10 cellular contexts compared by ENCODE assay signal in the genomic region with DNA sequence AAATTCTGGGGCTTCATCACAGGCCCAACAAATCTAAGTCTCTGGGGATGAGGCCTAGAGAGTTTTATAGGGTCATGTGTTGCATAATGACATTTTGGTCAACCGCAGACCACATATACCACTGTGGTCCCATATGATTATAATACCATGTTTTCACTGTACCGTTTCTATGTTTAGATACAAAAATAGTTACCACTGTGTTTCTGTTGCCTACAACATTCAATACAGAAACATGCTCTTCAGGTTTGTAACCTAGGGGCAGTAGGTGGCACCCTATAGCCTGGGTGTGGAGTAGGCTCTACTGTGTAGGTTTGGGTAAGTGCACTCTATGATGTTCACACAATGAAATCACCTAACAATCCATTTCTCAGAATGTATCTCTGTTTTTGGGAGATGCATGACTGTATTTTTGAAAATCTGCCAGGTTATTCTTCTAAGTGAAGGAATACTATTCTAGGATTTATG.
DNase-seq lines count a peak whose midpoint lies in the region; ATAC-seq and TF ChIP-seq lines count a peak whose summit lies in the region.
"Had no signal": no experiment of that assay in that cellular context is flagged by ENCODE, and none has a peak within 500 bp of the region (broad histone marks: within the 10 kb centered on the region; RNA-seq: fewer than 3 reads in every experiment).

No MANE protein-coding gene starts in this region.

- DNase-seq in NCI-H2171 treated with DMSO at 0.1 percent for 48 hours (lab: John Stamatoyannopoulos, UW) (peak; percentile 26), NCI-H2171 (lab: John Stamatoyannopoulos, UW) (no peak), WTC11 (ENCODE audit: low spot score) (no peak), myocyte (ENCODE audit: low read depth) (peak; percentile 26), NCI-H1105 treated with DMSO at 0.1 percent for 48 hours (lab: John Stamatoyannopoulos, UW) (no peak), NCI-H1436 (lab: John Stamatoyannopoulos, UW) (no peak)
- DNase-seq: activated naive CD8-positive, alpha-beta T cell treated with anti-CD3 and anti-CD28 coated beads, Interleukin-2, amount 10 ng/mL, durations not matched to agents 7 days and 5 days; SW 1271 had no signal

- no peaks in the 10 kb centered on the region for H3K36me3 Mint-ChIP-seq in WTC11
- H3K36me3 Mint-ChIP-seq: activated naive CD8-positive, alpha-beta T cell treated with anti-CD3 and anti-CD28 coated beads, Interleukin-2, amount 10 ng/mL, durations not matched to agents 7 days and 5 days had no signal

- H3K4me3 Mint-ChIP-seq in WTC11 = no peak overlapping the region
- H3K4me3 Mint-ChIP-seq: activated naive CD8-positive, alpha-beta T cell treated with anti-CD3 and anti-CD28 coated beads, Interleukin-2, amount 10 ng/mL, durations not matched to agents 7 days and 5 days had no signal

- ATAC-seq in HG03521 (IDR thresholded peaks at IDR 0.05; ENCODE audit: unreplicated experiment) (peak; percentile 64), WTC11 (peak; percentile 80), HG03457 (IDR thresholded peaks at IDR 0.05; ENCODE audit: unreplicated experiment) (no peak)

- H3K4me1 Mint-ChIP-seq in WTC11 = peaks cover 32% of the 10 kb centered on the region
- H3K4me1 Mint-ChIP-seq: activated naive CD8-positive, alpha-beta T cell treated with anti-CD3 and anti-CD28 coated beads, Interleukin-2, amount 10 ng/mL, durations not matched to agents 7 days and 5 days had no signal

- no peak overlapping the region for H3K27ac Mint-ChIP-seq in WTC11
- H3K27ac Mint-ChIP-seq: activated naive CD8-positive, alpha-beta T cell treated with anti-CD3 and anti-CD28 coated beads, Interleukin-2, amount 10 ng/mL, durations not matched to agents 7 days and 5 days had no signal

- CTCF ChIA-PET in WTC11 (lab: Charles Lee) = interaction anchor here (1.5 kb wide), 1 partner anchor 337 kb away, joined by 4 read pairs; no protein-coding TSS in a partner anchor

- TF ChIP-seq CTCF in WTC11 (IDR thresholded peaks at IDR 0.05) = no peak

- no peaks in the 10 kb centered on the region for H3K27me3 Mint-ChIP-seq in WTC11 (ENCODE audit: low read depth)

- H3K9me3 Mint-ChIP-seq in WTC11 = no peaks in the 10 kb centered on the region
- H3K9me3 Mint-ChIP-seq: activated naive CD8-positive, alpha-beta T cell treated with anti-CD3 and anti-CD28 coated beads, Interleukin-2, amount 10 ng/mL, durations not matched to agents 7 days and 5 days had no signal

- POLR2A ChIA-PET in WTC11 (lab: Charles Lee) = no interaction called here

TF ChIP-seq in WTC11, 78 proteins besides CTCF, POLR2A, EP300 and RAD21:
- TF ChIP-seq, protein P1, sequence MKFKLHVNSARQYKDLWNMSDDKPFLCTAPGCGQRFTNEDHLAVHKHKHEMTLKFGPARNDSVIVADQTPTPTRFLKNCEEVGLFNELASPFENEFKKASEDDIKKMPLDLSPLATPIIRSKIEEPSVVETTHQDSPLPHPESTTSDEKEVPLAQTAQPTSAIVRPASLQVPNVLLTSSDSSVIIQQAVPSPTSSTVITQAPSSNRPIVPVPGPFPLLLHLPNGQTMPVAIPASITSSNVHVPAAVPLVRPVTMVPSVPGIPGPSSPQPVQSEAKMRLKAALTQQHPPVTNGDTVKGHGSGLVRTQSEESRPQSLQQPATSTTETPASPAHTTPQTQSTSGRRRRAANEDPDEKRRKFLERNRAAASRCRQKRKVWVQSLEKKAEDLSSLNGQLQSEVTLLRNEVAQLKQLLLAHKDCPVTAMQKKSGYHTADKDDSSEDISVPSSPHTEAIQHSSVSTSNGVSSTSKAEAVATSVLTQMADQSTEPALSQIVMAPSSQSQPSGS (CRISPR knock-in tag; IDR thresholded peaks at IDR 0.05; ENCODE audit: borderline replicate concordance, low read depth) = no peak
- TF ChIP-seq PRRX2 (CRISPR knock-in tag; IDR thresholded peaks at IDR 0.05) (no peak), CBFB (CRISPR knock-in tag; IDR thresholded peaks at IDR 0.05; ENCODE audit: low read depth) (no peak), ZNF138 (CRISPR knock-in tag; conservative IDR thresholded peaks at IDR 0.05) (no peak), FOXP1 (CRISPR knock-in tag; IDR thresholded peaks at IDR 0.05; ENCODE audit: borderline replicate concordance) (no peak), NR2C2 (CRISPR knock-in tag; IDR thresholded peaks at IDR 0.05) (no peak), TEAD1 (CRISPR knock-in tag; IDR thresholded peaks at IDR 0.05) (no peak)

Comparison
In these comparisons a context has a peak if more than half of its experiments do, and no peak if none do; other contexts are left out.
1. DNase-seq: peak in NCI-H2171 treated with DMSO at 0.1 percent for 48 hours (single experiment) and myocyte (single experiment); none in NCI-H2171 (single experiment), WTC11 (single experiment), NCI-H1105 treated with DMSO at 0.1 percent for 48 hours (single experiment) and NCI-H1436 (single experiment).